ENCODE assay signal across 9 cellular contexts in the genomic region with DNA sequence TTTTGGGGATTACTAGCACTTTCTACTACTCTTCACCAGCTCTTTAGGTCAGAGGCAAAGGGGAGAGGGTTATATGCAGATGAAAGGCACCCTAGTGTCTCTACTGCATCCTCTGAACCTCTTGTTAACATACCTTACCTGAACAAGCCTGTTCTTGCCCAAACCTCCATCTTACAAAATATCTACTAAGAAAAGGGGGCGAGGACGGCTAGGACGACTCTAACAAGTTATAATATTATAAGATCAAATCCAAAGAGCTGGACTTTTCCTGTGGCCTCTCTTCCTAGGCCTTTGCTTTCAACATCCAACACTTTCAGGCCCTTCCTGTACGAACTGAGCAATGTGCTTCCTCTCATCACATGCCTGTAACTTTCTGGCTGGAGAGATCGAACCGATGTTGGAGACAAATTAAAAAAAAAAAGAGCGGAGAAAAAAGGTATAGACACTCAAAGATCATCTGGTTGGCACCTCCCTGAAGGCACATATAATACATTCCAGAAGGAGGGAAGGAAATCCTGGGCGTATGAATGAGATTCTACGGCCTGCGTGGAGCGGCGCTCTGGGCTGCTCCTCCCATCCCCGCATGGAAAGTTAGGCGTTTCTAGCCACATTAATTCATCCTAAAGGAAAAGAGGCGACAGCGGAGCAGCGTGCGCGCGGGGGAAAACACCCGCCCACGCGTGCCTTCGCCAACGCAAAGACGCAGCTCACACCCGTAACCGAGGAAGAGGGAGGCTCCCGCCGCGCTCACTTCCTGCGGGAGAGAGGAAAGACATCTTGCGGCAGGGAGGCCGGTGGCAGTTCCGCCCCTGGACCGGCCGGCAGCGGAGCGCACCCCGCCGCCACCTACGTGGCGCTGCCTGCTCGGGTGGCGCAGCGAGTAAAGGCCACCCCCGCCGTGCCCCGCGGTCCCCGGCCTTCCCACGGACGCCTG. TPM values are rescaled to one million over a fixed set of nuclear protein-coding genes. Genes with fewer than 3 reads are reported as not detected.
DNase-seq lines count a peak whose midpoint lies in the region; ATAC-seq and TF ChIP-seq lines count a peak whose summit lies in the region.
"Had no signal": no experiment of that assay in that cellular context is flagged by ENCODE, and none has a peak within 500 bp of the region (broad histone marks: within the 10 kb centered on the region; RNA-seq: fewer than 3 reads in every experiment).

No MANE protein-coding gene starts in this region.

- peak overlapping the region; percentile 71 for H3K27ac ChIP-seq in RWPE2 (ENCODE audit: poor library complexity, severe bottlenecking)
- peak overlapping the region; percentile 90 to 94 for H3K27ac ChIP-seq in right atrium auricular region
- peak overlapping the region; percentile 99 to 100 for H3K27ac ChIP-seq in ovary

- no peak for TF ChIP-seq EP300 in ovary (IDR thresholded peaks at IDR 0.05)

- 1 to 2% (median 2%) methylated on average over 35 to 53 of the region's 53 CpGs for WGBS in ovary, 3 donors

- ATAC-seq in RWPE2 (ENCODE audit: low read depth): peak; percentile 78

- no peak for TF ChIP-seq CTCF in RWPE2 (IDR thresholded peaks at IDR 0.05; ENCODE audit: poor library complexity, severe bottlenecking)
- TF ChIP-seq CTCF in astrocyte of the cerebellum (IDR thresholded peaks at IDR 0.05; ENCODE audit: low read depth, low read length, missing control alignments): no peak
- TF ChIP-seq CTCF in right atrium auricular region (IDR thresholded peaks at IDR 0.05): no peak
- no peak for TF ChIP-seq CTCF in ovary (IDR thresholded peaks at IDR 0.05)

- H3K4me3 ChIP-seq in RWPE2 (ENCODE audit: severe bottlenecking) (peak overlapping the region; percentile 88), astrocyte of the cerebellum (ENCODE audit: low read depth, low read length) (peak overlapping the region; percentile 61), right atrium auricular region (peak overlapping the region; percentile 73 to 80), ovary (peak overlapping the region; percentile 51)

- H3K4me1 ChIP-seq in RWPE2 (ENCODE audit: insufficient read depth, poor library complexity, severe bottlenecking): peaks cover 6% of the 10 kb centered on the region
- peaks cover 0 to 18% of the 10 kb centered on the region in 2 donors for H3K4me1 ChIP-seq in right atrium auricular region
- H3K4me1 ChIP-seq in ovary (ENCODE audit: insufficient read depth): peaks cover 10% of the 10 kb centered on the region

- H3K9me3 ChIP-seq in RWPE2 (ENCODE audit: severe bottlenecking) (no peaks in the 10 kb centered on the region), right atrium auricular region (no peaks in the 10 kb centered on the region), ovary (no peaks in the 10 kb centered on the region)

- DNase-seq in NCI-H82 (lab: John Stamatoyannopoulos, UW) (peak; percentile 36), NCI-H82 treated with DMSO at 0.1 percent for 48 hours (lab: John Stamatoyannopoulos, UW; ENCODE audit: unreplicated experiment) (no peak), RWPE2 (ENCODE audit: low spot score) (no peak), astrocyte of the cerebellum (ENCODE audit: low read depth) (peak; percentile 0), right atrium auricular region (ENCODE audit: low spot score) (peak; percentile 77), ovary (peak; percentile 66 to 81 (median 75)), ureter (ENCODE audit: low spot score) (peak; percentile 63), NCI-H1092 treated with DMSO at 0.1 percent for 48 hours (lab: John Stamatoyannopoulos, UW) (no peak)
- DNase-seq: DND-41 had no signal

- in situ Hi-C loops in astrocyte of the cerebellum (cut with HindIII; ENCODE audit: low sequenced_read_pairs): no loop called here

- no peak for TF ChIP-seq POLR2A in ovary (IDR thresholded peaks at IDR 0.05)

- H3K36me3 ChIP-seq in RWPE2 (ENCODE audit: low read depth) (peaks cover 5% of the 10 kb centered on the region; the same call in 1 of the 2 replicates), right atrium auricular region (no peaks in the 10 kb centered on the region), ovary (no peaks in the 10 kb centered on the region)

- intact Hi-C loops in ovary (cut with DNase I): loop anchor here in 3 of 4 donors (5.0 kb wide), 1 partner anchor 151 kb away; a partner anchor contains a TSS

- H3K27me3 ChIP-seq in RWPE2 (ENCODE audit: insufficient read depth, poor library complexity, severe bottlenecking) (no peaks in the 10 kb centered on the region), right atrium auricular region (no peaks in the 10 kb centered on the region), ovary (no peaks in the 10 kb centered on the region)

RNA-seq across cellular contexts. Expression of a gene that starts 0.8 kb away (rescaled TPM):
- total RNA-seq in right atrium auricular region (10 to 100 TPM in 1 of 2 donors, 1 to 10 TPM in 1; 8.1 to 12.8 TPM), ovary (10 to 100 TPM; 33.4 to 53.8 (median 45.3) TPM), ureter (26.3 TPM)
- 1 to 10 TPM; 8.1 to 9.0 TPM for polyA plus RNA-seq in ovary

Comparison
In these comparisons a context has a peak if more than half of its experiments do, and no peak if none do; other contexts are left out.
1. DNase-seq: peak in NCI-H82 (single experiment), astrocyte of the cerebellum (single experiment), right atrium auricular region (single experiment), ovary (5 of 5) and ureter (single experiment); none in NCI-H82 treated with DMSO at 0.1 percent for 48 hours (single experiment), RWPE2 (single experiment) and NCI-H1092 treated with DMSO at 0.1 percent for 48 hours (single experiment).
2. Peak in every context shown above with its lines, with median percentiles within 50 percentile points of each other: H3K27ac ChIP-seq and H3K4me3 ChIP-seq.